24 cellular contexts compared by ENCODE assay signal in genomic region chr7:90570373-90570959, GRCh38. TPM values are rescaled to one million over a fixed set of nuclear protein-coding genes. Genes with fewer than 3 reads are reported as not detected.
A peak's percentile ranks its signal among the peaks of the same experiment; 100 is the strongest.
DNase-seq lines count a peak whose midpoint lies in the region; ATAC-seq and TF ChIP-seq lines count a peak whose summit lies in the region.
"Had no signal": no experiment of that assay in that cellular context is flagged by ENCODE, and none has a peak within 500 bp of the region (broad histone marks: within the 10 kb centered on the region; RNA-seq: fewer than 3 reads in every experiment).

No MANE protein-coding gene starts in this region.

- no peak overlapping the region for H3K9ac ChIP-seq in mammary epithelial cell (ENCODE audit: insufficient read depth, low read length)

- H3K27ac ChIP-seq in mammary epithelial cell (ENCODE audit: insufficient read depth, low read depth, low read length) = no peak overlapping the region
- H3K27ac ChIP-seq in breast epithelium = no peak overlapping the region
- H3K27ac ChIP-seq in foreskin keratinocyte = no peak overlapping the region
- H3K27ac ChIP-seq in left lung = no peak overlapping the region
- H3K27ac ChIP-seq: adrenal gland, coronary artery, RWPE1, transverse colon, VCaP had no signal

- DNase-seq in mammary epithelial cell (peak; percentile 18), breast epithelium (ENCODE audit: low spot score in 2 of 2) (no peak), foreskin keratinocyte (peak in 1 of 2 donors; percentile 39), foreskin melanocyte (no peak), left lung (no peak)
- DNase-seq: activated CD4-positive, alpha-beta T cell treated with anti-CD3 and anti-CD28 coated beads, Interleukin-2, amount 10 ng/mL, durations not matched to agents 24 days and 14 days; activated naive CD4-positive, alpha-beta T cell treated with Interleukin-2 at 50 U/mL for 16 hours; activated T-cell treated with anti-CD3 and anti-CD28 coated beads, Interleukin-2, amount 50 U/mL, for 4 hours; adrenal gland; BE2C; Caco-2; DND-41; effector memory CD8-positive, alpha-beta T cell; KBM-7; NCI-H1436 treated with DMSO at 0.1 percent for 48 hours; NCI-H510A treated with DMSO at 0.1 percent for 48 hours; transverse colon had no signal

- 92% methylated on average over 1 of the region's 1 CpG for WGBS in mammary epithelial cell (ENCODE audit: low coverage, missing lambda C conversion rate)

- no peak overlapping the region for H3K4me3 ChIP-seq in mammary epithelial cell (replicated peaks in 1 of 3; ENCODE audit: insufficient read depth in 1 of 3, low read depth in 2 of 3, low read length in 3 of 3)
- H3K4me3 ChIP-seq in breast epithelium = no peak overlapping the region
- no peak overlapping the region for H3K4me3 ChIP-seq in left lung
- H3K4me3 ChIP-seq: adrenal gland, coronary artery, transverse colon had no signal

- no peak for TF ChIP-seq CTCF in mammary epithelial cell (conservative IDR thresholded peaks at IDR 0.05 in 1 of 2, IDR thresholded peaks at IDR 0.05 in 1 of 2; ENCODE audit: extremely low read depth in 1 of 2, insufficient read depth in 1 of 2, low read depth in 1 of 2, low read length in 2 of 2)
- TF ChIP-seq CTCF in breast epithelium (IDR thresholded peaks at IDR 0.05) = no peak
- no peak for TF ChIP-seq CTCF in foreskin keratinocyte (conservative IDR thresholded peaks at IDR 0.05)
- no peak for TF ChIP-seq CTCF in left lung (IDR thresholded peaks at IDR 0.05)

- intact Hi-C loops in mammary epithelial cell (cut with micrococcal nuclease) (no loop called here), breast epithelium (cut with DNase I; ENCODE audit: low total_unique reads) (no loop called here), left lung (cut with DNase I) (no loop called here)

- ATAC-seq in SK-N-SH treated with all-trans-retinoic acid at 6 μM for 48 hours (peak; percentile 71), foreskin keratinocyte (peak; percentile 66), HG03521 (IDR thresholded peaks at IDR 0.05; ENCODE audit: unreplicated experiment) (no peak), HG02884 (IDR thresholded peaks at IDR 0.05; ENCODE audit: unreplicated experiment) (no peak), left lung (no peak)
- ATAC-seq: activated T-cell treated with anti-CD3 and anti-CD28 coated beads, Interleukin-2, amount 50 U/mL, for 4 hours; effector memory CD8-positive, alpha-beta T cell; esophagus mucosa had no signal

- H3K4me1 ChIP-seq in mammary epithelial cell (ENCODE audit: insufficient read depth, low read length) = no peaks in the 10 kb centered on the region
- no peaks in the 10 kb centered on the region for H3K4me1 ChIP-seq in breast epithelium
- H3K4me1 ChIP-seq in foreskin keratinocyte = no peaks in the 10 kb centered on the region
- H3K4me1 ChIP-seq in left lung = peaks cover 0 to 3% of the 10 kb centered on the region in 2 donors
- H3K4me1 ChIP-seq: BE2C, transverse colon had no signal

- H3K4me2 ChIP-seq in mammary epithelial cell (ENCODE audit: insufficient read depth, low read depth, low read length) = no peak overlapping the region

- no peaks in the 10 kb centered on the region for H3K9me3 ChIP-seq in mammary epithelial cell (replicated peaks; ENCODE audit: insufficient read depth, low read length)
- H3K9me3 ChIP-seq in breast epithelium = no peaks in the 10 kb centered on the region
- no peaks in the 10 kb centered on the region for H3K9me3 ChIP-seq in left lung
- H3K9me3 ChIP-seq: adrenal gland, BE2C, Caco-2, transverse colon had no signal

- no peak overlapping the region for H2AFZ ChIP-seq in mammary epithelial cell (ENCODE audit: low read depth, low read length)

- no peak for TF ChIP-seq POLR2A in breast epithelium (IDR thresholded peaks at IDR 0.05)

- in situ Hi-C loops in mammary epithelial cell (cut with MboI; ENCODE audit: low sequenced_read_pairs in 2 of 2) = no loop called here

- H3K79me2 ChIP-seq in mammary epithelial cell (ENCODE audit: insufficient read depth, low read length) = no peaks in the 10 kb centered on the region

- H4K20me1 ChIP-seq in mammary epithelial cell (ENCODE audit: insufficient read depth, low read length) = no peaks in the 10 kb centered on the region

- dilution Hi-C loops in mammary epithelial cell (cut with HindIII; ENCODE audit: low sequenced_read_pairs) = no loop called here

- H3K27me3 ChIP-seq in mammary epithelial cell (ENCODE audit: insufficient read depth, low read length) (no peaks in the 10 kb centered on the region), breast epithelium (no peaks in the 10 kb centered on the region), foreskin keratinocyte (no peaks in the 10 kb centered on the region), left lung (no peaks in the 10 kb centered on the region)
- H3K27me3 ChIP-seq: adrenal gland, BE2C, transverse colon had no signal

- CTCF ChIA-PET in mammary epithelial cell (lab: Charles Lee; ENCODE audit: low non-redundant PET) = no interaction called here

- BruUV-seq in mammary epithelial cell (replicated peaks; lab: Mats Ljungman, UMichigan) = no TSS peak

- H3K36me3 ChIP-seq in mammary epithelial cell (ENCODE audit: insufficient read depth, low read length) = no peaks in the 10 kb centered on the region
- H3K36me3 ChIP-seq in breast epithelium = no peaks in the 10 kb centered on the region
- H3K36me3 ChIP-seq in left lung = no peaks in the 10 kb centered on the region
- H3K36me3 ChIP-seq: adrenal gland, BE2C, transverse colon had no signal

TF ChIP-seq in SK-N-SH treated with all-trans-retinoic acid at 6 μM for 48 hours, 23 proteins besides CTCF, POLR2A, EP300 and RAD21:
- TF ChIP-seq SNAI2 (CRISPR knock-in tag; IDR thresholded peaks at IDR 0.05) = 0 out of 2 replicates have a peak, but pooled peaks have one; percentile 39
- no peak; the same call in 1 of the 2 replicates for TF ChIP-seq TOX (CRISPR knock-in tag; IDR thresholded peaks at IDR 0.05; ENCODE audit: borderline replicate concordance)
- no peak; the same call in 1 of the 2 replicates for TF ChIP-seq ZNF8 (CRISPR knock-in tag; IDR thresholded peaks at IDR 0.05)
- peak; percentile 98 for TF ChIP-seq ISL1 (CRISPR knock-in tag; IDR thresholded peaks at IDR 0.05)
- TF ChIP-seq GLIS3 (CRISPR knock-in tag; IDR thresholded peaks at IDR 0.05) = 0 out of 2 replicates have a peak, but pooled peaks have one; percentile 40
- peak; percentile 94 for TF ChIP-seq ZNF70 (CRISPR knock-in tag; IDR thresholded peaks at IDR 0.05)
- peak; percentile 84; the same call in 1 of the 2 replicates for TF ChIP-seq PATZ1 (CRISPR knock-in tag; IDR thresholded peaks at IDR 0.05; ENCODE audit: borderline replicate concordance)
- TF ChIP-seq POU6F1 (CRISPR knock-in tag; IDR thresholded peaks at IDR 0.05; ENCODE audit: borderline replicate concordance, low read depth) = peak; percentile 37; the same call in 1 of the 2 replicates
- peak; percentile 97 for TF ChIP-seq ZC3H10 (CRISPR knock-in tag; IDR thresholded peaks at IDR 0.05)
- TF ChIP-seq CSDC2 (CRISPR knock-in tag; IDR thresholded peaks at IDR 0.05) = no peak
- 0 out of 2 replicates have a peak, but pooled peaks have one; percentile 31 for TF ChIP-seq ZFP3 (CRISPR knock-in tag; IDR thresholded peaks at IDR 0.05)

RNA-seq across cellular contexts. Expression of gene CDK14, which starts 25.7 kb away (rescaled TPM):
- total RNA-seq in mammary epithelial cell = 10 to 100 TPM; 23.9 to 43.3 TPM
- 6.8 TPM for polyA plus RNA-seq in mammary epithelial cell
- 46.0 TPM for polyA minus RNA-seq in mammary epithelial cell
- total RNA-seq in breast epithelium = 10 to 100 TPM; 16.3 to 64.7 (median 29.8) TPM
- 8.1 and 9.5 TPM in 2 replicates for total RNA-seq in foreskin keratinocyte
- 1.7 and 1.8 TPM in 2 replicates for polyA plus RNA-seq in foreskin keratinocyte
- total RNA-seq in left lung = 10 to 100 TPM; 37.5 to 45.1 TPM

Comparison
In these comparisons a context has a peak if more than half of its experiments do, and no peak if none do; other contexts are left out.
1. ATAC-seq: peak in SK-N-SH treated with all-trans-retinoic acid at 6 μM for 48 hours (single experiment) and foreskin keratinocyte (single experiment); none in HG03521 (single experiment), HG02884 (single experiment) and left lung (single experiment).